5 cellular contexts compared by ENCODE assay signal in the genomic region with DNA sequence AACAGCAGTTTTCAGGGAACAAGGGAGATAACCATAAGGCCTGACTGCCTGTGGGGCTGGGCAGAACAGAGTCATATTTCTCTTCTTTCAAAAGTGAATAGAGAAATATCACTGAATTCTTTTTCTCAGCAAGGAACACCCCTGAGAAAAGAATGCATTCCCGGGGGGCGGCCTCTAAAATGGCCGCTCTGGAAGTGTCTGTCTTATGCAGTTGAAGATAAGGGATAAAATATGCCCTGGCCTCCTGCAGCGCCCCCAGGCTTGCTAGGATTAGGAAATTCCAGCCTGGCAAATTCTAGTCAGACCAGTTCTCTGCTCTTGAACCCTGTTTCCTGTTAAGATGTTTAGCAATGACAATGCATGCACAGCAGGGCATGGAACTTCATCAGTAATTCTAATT.
DNase-seq lines count a peak whose midpoint lies in the region; ATAC-seq and TF ChIP-seq lines count a peak whose summit lies in the region.
"Not testable (repeated sequence)": the region's sequence is repeated elsewhere in the genome, so short reads cannot be mapped to it uniquely, and the experiment has no call there.

No MANE protein-coding gene starts in this region.

- H3K27me3 ChIP-seq in endodermal cell (ENCODE audit: control insufficient read depth, insufficient read depth, low read length, poor library complexity, severe bottlenecking): not testable (repeated sequence)

- CTCF ChIA-PET in HEK293 (lab: Yijun Ruan, JAX); WTC11 (lab: Charles Lee): not testable (repeated sequence)

- not testable (repeated sequence) for H3K4me1 Mint-ChIP-seq in WTC11, endodermal cell

- not testable (repeated sequence) for H3K36me3 ChIP-seq in HEK293 (ENCODE audit: control insufficient read depth in 2 of 2, insufficient read depth in 1 of 2, low read length in 2 of 2); endodermal cell (ENCODE audit: control insufficient read depth, insufficient read depth, low read length)

- not testable (repeated sequence) for H3K4me1 ChIP-seq in HEK293 (ENCODE audit: control insufficient read depth, insufficient read depth, low read length); endodermal cell (ENCODE audit: control insufficient read depth, insufficient read depth, low read length)

- POLR2A ChIA-PET in HEK293 (lab: Yijun Ruan, JAX); WTC11 (lab: Charles Lee): not testable (repeated sequence)

- DNase-seq in DMS53 (lab: John Stamatoyannopoulos, UW) (peak; percentile 13), ELF-1 (ENCODE audit: low read depth, low spot score) (peak; percentile 1), WTC11 (ENCODE audit: low spot score) (peak; percentile 18), endodermal cell (peak; percentile 54)

- H3K4me3 Mint-ChIP-seq in WTC11, endodermal cell: not testable (repeated sequence)

- H3K27ac Mint-ChIP-seq in WTC11, endodermal cell: not testable (repeated sequence)

- H3K4me3 ChIP-seq in HEK293 (ENCODE audit: low read depth, low read length); endodermal cell (ENCODE audit: low read length): not testable (repeated sequence)

- H3K9ac ChIP-seq in endodermal cell (ENCODE audit: extremely low read depth, low read length, poor library complexity, severe bottlenecking): not testable (repeated sequence)

- H3K9me3 Mint-ChIP-seq in WTC11 (peaks cover 57% of the 10 kb centered on the region), endodermal cell (peaks cover 33% of the 10 kb centered on the region)

- not testable (repeated sequence) for H3K27ac ChIP-seq in HEK293 (ENCODE audit: extremely low read depth, low read depth, low read length); endodermal cell (ENCODE audit: low read depth, low read length)

- not testable (repeated sequence) for ATAC-seq in WTC11

- peaks cover 33% of the 10 kb centered on the region for H3K36me3 Mint-ChIP-seq in WTC11
- not testable (repeated sequence) for H3K36me3 Mint-ChIP-seq in endodermal cell (ENCODE audit: low read depth)

- WGBS in endodermal cell (ENCODE audit: insufficient coverage in 1 of 2, insufficient read length in 1 of 2), 2 experiments: 92 to 93% methylated on average over 4 of the region's 4 CpGs

- not testable (repeated sequence) for H3K9me3 ChIP-seq in HEK293 (ENCODE audit: control insufficient read depth, insufficient read depth, low read depth, low read length)
- peaks cover 16% of the 10 kb centered on the region for H3K9me3 ChIP-seq in endodermal cell (ENCODE audit: control insufficient read depth, low read length)

- H3K27me3 Mint-ChIP-seq in WTC11 (ENCODE audit: low read depth); endodermal cell (ENCODE audit: insufficient read depth): not testable (repeated sequence)

- not testable (repeated sequence) for TF ChIP-seq CTCF in HEK293 (tag by site-specific recombination; IDR thresholded peaks at IDR 0.05); WTC11 (IDR thresholded peaks at IDR 0.05); endodermal cell (conservative IDR thresholded peaks at IDR 0.05)

TF ChIP-seq in HEK293, 187 proteins besides CTCF, POLR2A, EP300 and RAD21:
- peak; percentile 33 for TF ChIP-seq SETDB1 (IDR thresholded peaks at IDR 0.05; ENCODE audit: insufficient read length, low read length)

Comparison
In these comparisons a context has a peak if more than half of its experiments do, and no peak if none do; other contexts are left out.
1. DNase-seq: peak in every context shown above with its lines; median percentile 54 in endodermal cell; 18 in WTC11; 13 in DMS53; 1 in ELF-1.